Comparison of ENCODE assay signal across 10 cellular contexts in the genomic region with DNA sequence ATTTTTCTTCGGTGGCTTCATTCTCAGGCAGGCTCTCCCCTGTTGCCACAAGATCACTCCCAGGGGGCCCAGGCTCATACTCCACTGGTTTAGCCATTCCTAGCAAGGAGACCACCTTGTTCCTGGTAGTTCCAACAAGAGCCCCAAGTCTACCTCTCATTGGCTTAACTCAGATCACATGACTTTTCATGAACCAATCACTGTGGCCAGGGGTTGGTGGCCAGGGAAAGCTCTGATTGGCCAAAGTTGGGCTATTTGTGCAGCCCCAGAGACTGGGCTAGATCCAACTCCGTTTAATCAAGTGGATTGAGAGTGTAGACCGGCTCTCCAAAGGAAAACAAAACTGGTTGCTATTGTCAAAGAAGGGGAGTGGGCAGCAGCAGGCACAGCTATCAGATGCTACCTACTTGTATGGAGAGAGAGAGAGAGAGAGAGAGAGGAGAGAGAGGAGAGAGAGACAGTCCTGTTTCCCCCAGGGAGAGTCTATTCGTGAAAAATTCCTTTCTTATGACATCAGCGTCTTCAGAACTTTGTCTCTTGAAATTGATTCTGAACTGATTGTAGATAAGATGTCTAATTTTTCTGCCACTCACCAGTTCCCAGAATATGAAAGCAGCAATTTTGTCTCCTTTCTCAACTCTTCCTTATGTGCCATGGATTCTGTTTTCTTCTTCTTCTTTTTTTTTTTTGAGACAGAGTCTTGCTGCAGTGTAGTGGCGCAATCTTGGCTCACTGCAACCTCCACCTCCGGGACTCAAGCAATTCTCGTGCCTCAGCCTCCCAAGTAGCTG. TPM values are rescaled to one million over a fixed set of nuclear protein-coding genes. Genes with fewer than 3 reads are reported as not detected.
DNase-seq lines count a peak whose midpoint lies in the region; ATAC-seq and TF ChIP-seq lines count a peak whose summit lies in the region.
"Had no signal": no experiment of that assay in that cellular context is flagged by ENCODE, and none has a peak within 500 bp of the region (broad histone marks: within the 10 kb centered on the region; RNA-seq: fewer than 3 reads in every experiment).

No MANE protein-coding gene starts in this region.

- H3K9me2 ChIP-seq in SK-N-SH (no peaks in the 10 kb centered on the region), hepatocyte (replicated peaks; ENCODE audit: insufficient read depth) (no peaks in the 10 kb centered on the region)

- H3K4me2 ChIP-seq in SK-N-SH (peak overlapping the region; percentile 51), hepatocyte (no peak overlapping the region)

- H3K9me3 ChIP-seq in AG04450 (ENCODE audit: control insufficient read depth, insufficient read depth, low read length): no peaks in the 10 kb centered on the region
- no peaks in the 10 kb centered on the region for H3K9me3 ChIP-seq in SK-N-SH
- H3K9me3 ChIP-seq in hepatocyte (ENCODE audit: low read depth): no peaks in the 10 kb centered on the region

- H3K36me3 ChIP-seq in SK-N-SH (replicated peaks in 1 of 2; ENCODE audit: control insufficient read depth in 1 of 2, insufficient read depth in 2 of 2, low read length in 1 of 2) (no peaks in the 10 kb centered on the region), hepatocyte (replicated peaks; ENCODE audit: insufficient read depth, low read depth) (no peaks in the 10 kb centered on the region)
- H3K36me3 ChIP-seq: cardiac muscle cell had no signal

- no peak for TF ChIP-seq RAD21 in SK-N-SH (IDR thresholded peaks at IDR 0.05; ENCODE audit: low read length)

- no peak for DNase-seq in AG04450 (ENCODE audit: low read depth, low spot score)
- DNase-seq in HT1080 (ENCODE audit: low read depth): peak; percentile 73
- peak; percentile 53 for DNase-seq in SK-N-SH
- peak; percentile 50 for DNase-seq in hepatocyte (ENCODE audit: low spot score)
- DNase-seq in head of caudate nucleus: no peak
- no peak for DNase-seq in NCI-H1436 (lab: John Stamatoyannopoulos, UW)
- no peak for DNase-seq in stimulated activated naive CD8-positive, alpha-beta T cell treated with anti-CD3 and anti-CD28 coated beads, Interleukin-15, Interleukin-2, amounts not matched to agents 100 U/mL and 50 U/mL, for 24 hours

- H2AFZ ChIP-seq in SK-N-SH (ENCODE audit: low read depth) (peak overlapping the region; percentile 74), hepatocyte (no peak overlapping the region)

- no peak overlapping the region for H3K4me3 ChIP-seq in AG04450 (ENCODE audit: low read depth, low read length)
- no peak overlapping the region for H3K4me3 ChIP-seq in SK-N-SH (ENCODE audit: low read depth in 2 of 2, low read length in 1 of 2)
- H3K4me3 ChIP-seq in hepatocyte: no peak overlapping the region
- H3K4me3 ChIP-seq: cardiac muscle cell, lung had no signal

- H3K4me1 ChIP-seq in SK-N-SH (ENCODE audit: control insufficient read depth in 1 of 2, insufficient read depth in 2 of 2, low read depth in 1 of 2, low read length in 1 of 2): no peaks in the 10 kb centered on the region
- peaks cover 3% of the 10 kb centered on the region for H3K4me1 ChIP-seq in hepatocyte (ENCODE audit: insufficient read depth)

- no peaks in the 10 kb centered on the region for H3K79me2 ChIP-seq in SK-N-SH (ENCODE audit: insufficient read depth)
- no peaks in the 10 kb centered on the region for H3K79me2 ChIP-seq in hepatocyte

- peak in 1 of 2 experiments; percentile 55; a peak in 1 of 4 replicates for TF ChIP-seq EP300 in SK-N-SH (IDR thresholded peaks at IDR 0.05; ENCODE audit: borderline replicate concordance in 1 of 2, low read depth in 1 of 2, low read length in 1 of 2)

- POLR2A ChIA-PET in AG04450 (lab: Yijun Ruan, JAX) (interaction anchor here (0.7 kb wide), 2 partner anchors 15 to 101 kb away, joined by 3 to 4 read pairs; no protein-coding TSS in a partner anchor), SK-N-SH (lab: Yijun Ruan, JAX) (no interaction called here)

- H3K27ac ChIP-seq in AG04450 (ENCODE audit: low read depth, low read length) (peak overlapping the region; percentile 1), SK-N-SH (ENCODE audit: low read depth in 2 of 2, low read length in 1 of 2) (peak overlapping the region in 1 of 2 experiments; percentile 87; a peak in 2 of 4 replicates), hepatocyte (peak overlapping the region; percentile 70)
- H3K27ac ChIP-seq: cardiac muscle cell had no signal

- peak overlapping the region; percentile 39; the same call in 1 of the 2 replicates for H3K9ac ChIP-seq in SK-N-SH

- intact Hi-C loops in head of caudate nucleus (cut with DNase I): no loop called here

- WGBS in SK-N-SH (ENCODE audit: low lambda C conversion rate): 27% methylated on average over 8 of the region's 8 CpGs
- WGBS in hepatocyte (ENCODE audit: low lambda C conversion rate, missing lambda C conversion rate): 57% methylated on average over 8 of the region's 8 CpGs

- no peaks in the 10 kb centered on the region for H4K20me1 ChIP-seq in SK-N-SH (ENCODE audit: insufficient read depth)
- no peaks in the 10 kb centered on the region for H4K20me1 ChIP-seq in hepatocyte (ENCODE audit: insufficient read depth, poor library complexity, severe bottlenecking)

- H3F3A ChIP-seq in SK-N-SH (replicated peaks; ENCODE audit: insufficient read depth): peaks cover 28% of the 10 kb centered on the region

- CTCF ChIA-PET in AG04450 (lab: Charles Lee) (interaction anchor here (0.5 to 1.4 kb wide), 3 partner anchors 47 to 167 kb away, joined by 3 to 5 read pairs (median 4); no protein-coding TSS in a partner anchor), SK-N-SH (lab: Yijun Ruan, JAX) (interaction anchor here (1.0 to 1.7 kb wide), 4 partner anchors 12 to 107 kb away, joined by 3 to 7 read pairs (median 6); no protein-coding TSS in a partner anchor)

- no peaks in the 10 kb centered on the region for H3K27me3 ChIP-seq in AG04450 (ENCODE audit: control insufficient read depth, insufficient read depth, low read length)
- no peaks in the 10 kb centered on the region for H3K27me3 ChIP-seq in SK-N-SH (ENCODE audit: insufficient read depth)
- no peaks in the 10 kb centered on the region for H3K27me3 ChIP-seq in hepatocyte
- H3K27me3 ChIP-seq: cardiac muscle cell had no signal

- ATAC-seq in stimulated activated naive CD8-positive, alpha-beta T cell treated with anti-CD3 and anti-CD28 coated beads, Interleukin-15, Interleukin-2, amounts not matched to agents 100 U/mL and 50 U/mL, for 24 hours: no peak
- no peak for ATAC-seq in GM21786 (IDR thresholded peaks at IDR 0.05; ENCODE audit: unreplicated experiment)

- TF ChIP-seq CTCF in AG04450 (IDR thresholded peaks at IDR 0.05; ENCODE audit: low read depth, low read length) (no peak), SK-N-SH (IDR thresholded peaks at IDR 0.05) (0 out of 2 replicates have a peak, but pooled peaks have one; percentile 12), hepatocyte (IDR thresholded peaks at IDR 0.05; ENCODE audit: poor library complexity) (no peak)

TF ChIP-seq in SK-N-SH, 30 proteins besides CTCF, POLR2A, EP300 and RAD21 (continues in another document):
- TF ChIP-seq TCF12 (IDR thresholded peaks at IDR 0.05) (peak; percentile 59), TAF1 (IDR thresholded peaks at IDR 0.05; ENCODE audit: borderline replicate concordance, low read depth, low read length) (no peak), EZH2phosphoT487 (IDR thresholded peaks at IDR 0.05; ENCODE audit: borderline replicate concordance, low read depth) (no peak), SIN3A (IDR thresholded peaks at IDR 0.05; ENCODE audit: borderline replicate concordance, low read depth, low read length) (peak; percentile 62; the same call in 1 of the 2 replicates)

RNA-seq across cellular contexts. Expression of a gene that starts 5.9 kb away (rescaled TPM):
- 11.3 and 13.8 TPM in 2 replicates for polyA plus RNA-seq in AG04450 (2011; rRNA removed)
- 9.1 and 11.2 TPM in 2 replicates for polyA minus RNA-seq in AG04450 (2011; rRNA and poly(A)+ RNA removed)
- 0.03 TPM in 1 of 2 replicates, not detected in the other for total RNA-seq in HT1080 (2014; rRNA removed; shearing (Covaris generic))
- 0.59 and 0.70 TPM in 2 replicates for polyA plus RNA-seq in HT1080 (2015; cell fraction: cytosol; rRNA removed)
- 1.7 and 2.6 TPM in 2 replicates for polyA plus RNA-seq in HT1080 (2015; cell fraction: nucleus; rRNA removed)
- 1.4 and 2.0 TPM in 2 replicates for polyA plus RNA-seq in SK-N-SH (2012; rRNA removed)
- 0.35 and 0.49 TPM in 2 replicates for polyA plus RNA-seq in SK-N-SH (2012; cell fraction: cytosol; rRNA removed)
- polyA plus RNA-seq in SK-N-SH (2012; cell fraction: nucleus; rRNA removed): 11.3 and 11.7 TPM in 2 replicates
- total RNA-seq in hepatocyte: 2.8 and 5.1 TPM in 2 replicates
- 4.9 and 5.6 TPM in 2 replicates for polyA plus RNA-seq in hepatocyte

RNA-seq across cellular contexts. Expression of a gene that starts 21.7 kb away (rescaled TPM):
- polyA plus RNA-seq in AG04450 (2011; rRNA removed) (not detected in 2 replicates), SK-N-SH (2012; rRNA removed) (not detected in 2 replicates), hepatocyte (not detected in 2 replicates)
- not detected in 2 replicates for polyA minus RNA-seq in AG04450 (2011; rRNA and poly(A)+ RNA removed)
- not detected in 2 replicates for total RNA-seq in HT1080 (2014; rRNA removed; shearing (Covaris generic))
- not detected in 2 replicates for polyA plus RNA-seq in HT1080 (2015; cell fraction: cytosol; rRNA removed)
- not detected in 2 replicates for polyA plus RNA-seq in HT1080 (2015; cell fraction: nucleus; rRNA removed)
- not detected in 2 replicates for polyA plus RNA-seq in SK-N-SH (2012; cell fraction: cytosol; rRNA removed)
- polyA plus RNA-seq in SK-N-SH (2012; cell fraction: nucleus; rRNA removed): 0.04 TPM in 1 of 2 replicates, not detected in the other
- total RNA-seq in hepatocyte: 0.73 TPM in 1 of 2 replicates, not detected in the other
- total RNA-seq: cardiac muscle cell had no signal
- polyA plus RNA-seq: cardiac muscle cell, lung had no signal

RNA-seq across cellular contexts. Expression of a gene that starts 33.5 kb away (rescaled TPM):
- polyA plus RNA-seq in AG04450 (2011; rRNA removed) (125 and 151 TPM in 2 replicates), SK-N-SH (2012; rRNA removed) (90.2 and 90.8 TPM in 2 replicates), hepatocyte (76.4 and 85.6 TPM in 2 replicates)
- polyA minus RNA-seq in AG04450 (2011; rRNA and poly(A)+ RNA removed): 148 and 175 TPM in 2 replicates
- 97.9 and 110 TPM in 2 replicates for total RNA-seq in HT1080 (2014; rRNA removed; shearing (Covaris generic))
- 155 and 156 TPM in 2 replicates for polyA plus RNA-seq in HT1080 (2015; cell fraction: cytosol; rRNA removed)
- 193 and 207 TPM in 2 replicates for polyA plus RNA-seq in HT1080 (2015; cell fraction: nucleus; rRNA removed)
- polyA plus RNA-seq in SK-N-SH (2012; cell fraction: cytosol; rRNA removed): 51.9 and 73.3 TPM in 2 replicates
- polyA plus RNA-seq in SK-N-SH (2012; cell fraction: nucleus; rRNA removed): 65.6 and 91.5 TPM in 2 replicates
- total RNA-seq in hepatocyte: 123 and 124 TPM in 2 replicates

Comparison
In these comparisons a context has a peak if more than half of its experiments do, and no peak if none do; other contexts are left out.
1. DNase-seq: peak in HT1080 (single experiment), SK-N-SH (single experiment) and hepatocyte (single experiment); none in AG04450 (single experiment), head of caudate nucleus (0 of 42), NCI-H1436 (single experiment) and stimulated activated naive CD8-positive, alpha-beta T cell treated with anti-CD3 and anti-CD28 coated beads, Interleukin-15, Interleukin-2, amounts not matched to agents 100 U/mL and 50 U/mL, for 24 hours (single experiment).